ENCODE assay signal across 9 cellular contexts in the genomic region with DNA sequence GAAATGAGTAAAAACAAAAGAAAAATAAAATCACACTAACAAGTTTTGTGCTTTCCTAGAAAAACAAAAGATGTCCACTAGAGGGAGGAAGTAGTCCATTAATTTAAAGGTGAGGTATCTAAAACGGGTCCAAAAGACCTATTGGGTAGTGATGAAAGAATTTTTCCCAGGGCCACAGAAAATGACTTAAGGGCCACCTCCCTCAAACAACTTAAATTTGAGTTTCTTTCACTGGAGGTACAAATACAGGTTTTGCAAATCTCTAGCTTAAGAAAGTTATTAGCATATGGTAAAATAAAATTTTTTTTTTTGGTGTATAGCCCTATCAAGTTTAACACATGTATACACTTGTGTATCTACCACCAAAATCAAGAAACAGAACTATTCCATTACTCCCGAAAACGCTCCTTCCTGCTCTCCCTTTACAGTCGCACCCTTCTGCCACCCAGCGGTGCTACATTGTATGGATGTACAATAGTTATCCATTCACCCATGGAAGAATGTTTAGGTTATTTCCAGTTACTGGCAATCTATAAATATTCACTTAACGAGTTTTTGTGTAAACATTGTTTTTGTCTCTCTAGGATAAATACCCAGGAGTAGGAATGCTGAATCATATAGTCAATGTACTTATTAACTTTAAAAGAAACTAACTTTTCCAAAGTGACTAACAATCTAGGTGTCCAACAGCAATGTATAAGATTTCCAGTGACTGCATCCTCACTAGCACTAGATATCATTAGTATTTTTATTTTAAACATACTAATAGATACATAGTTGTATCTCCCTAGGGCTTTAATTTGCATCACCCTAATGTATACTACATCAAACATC.
DNase-seq lines count a peak whose midpoint lies in the region; ATAC-seq lines count a peak whose summit lies in the region.
"Had no signal": no experiment of that assay in that cellular context is flagged by ENCODE, and none has a peak within 500 bp of the region (broad histone marks: within the 10 kb centered on the region; RNA-seq: fewer than 3 reads in every experiment).

No MANE protein-coding gene starts in this region.

- peak; percentile 56 for ATAC-seq in GM19372 (IDR thresholded peaks at IDR 0.05; ENCODE audit: low read depth, unreplicated experiment)
- no peak for ATAC-seq in HG03469 (IDR thresholded peaks at IDR 0.05; ENCODE audit: unreplicated experiment)
- ATAC-seq in HG03045 (IDR thresholded peaks at IDR 0.05; ENCODE audit: unreplicated experiment): no peak

- DNase-seq in NCI-H2227 (lab: John Stamatoyannopoulos, UW; ENCODE audit: unreplicated experiment): peak; percentile 17
- DNase-seq in NCI-H2227 treated with DMSO at 0.1 percent for 48 hours (lab: John Stamatoyannopoulos, UW): no peak
- DNase-seq in Kasumi-1 (lab: John Stamatoyannopoulos, UW): peak; percentile 47 to 51
- peak; percentile 66 for DNase-seq in astrocyte of the hippocampus (ENCODE audit: low read depth, low spot score)
- DNase-seq in kidney tubule cell (ENCODE audit: low spot score): peak; percentile 71
- DNase-seq: activated naive CD8-positive, alpha-beta T cell treated with anti-CD3 and anti-CD28 coated beads, Interleukin-2, amount 10 ng/mL, durations not matched to agents 7 days and 5 days had no signal
